Comparison of ENCODE assay signal across 25 cellular contexts in genomic region chr11:110755961-110756360, GRCh38. TPM values are rescaled to one million over a fixed set of nuclear protein-coding genes. Genes with fewer than 3 reads are reported as not detected.
"Had no signal": no experiment of that assay in that cellular context is flagged by ENCODE, and none has a peak within 500 bp of the region (broad histone marks: within the 10 kb centered on the region; RNA-seq: fewer than 3 reads in every experiment).

No MANE protein-coding gene starts in this region.

- H2AFZ ChIP-seq: hepatocyte had no signal

- ATAC-seq: activated CD4-positive, CD25-positive, alpha-beta regulatory T cell treated with anti-CD3 and anti-CD28 coated beads, Interleukin-2, amount 50 U/mL, for 24 hours; activated CD8-positive, alpha-beta memory T cell treated with anti-CD3 and anti-CD28 coated beads, Interleukin-2, amount 10 ng/mL, durations not matched to agents 7 days and 5 days; activated CD8-positive, alpha-beta T cell treated with anti-CD3 and anti-CD28 coated beads for 36 hours; activated naive CD8-positive, alpha-beta T cell treated with anti-CD3 and anti-CD28 coated beads, Interleukin-2, amount 50 U/mL, for 24 hours; left lung; naive thymus-derived CD4-positive, alpha-beta T cell; sciatic nerve; upper lobe of right lung had no signal

- H3K27me3 ChIP-seq: hepatocyte, left lung, upper lobe of right lung had no signal

- H3K36me3 ChIP-seq: left lung, upper lobe of right lung had no signal

- H3K4me2 ChIP-seq: hepatocyte, smooth muscle cell had no signal

- DNase-seq: activated CD4-positive, alpha-beta T cell treated with anti-CD3 and anti-CD28 coated beads, Interleukin-2, amount 10 ng/mL, durations not matched to agents 7 days and 5 days; activated CD8-positive, alpha-beta memory T cell treated with anti-CD3 and anti-CD28 coated beads, Interleukin-2, amount 10 ng/mL, durations not matched to agents 7 days and 5 days; activated CD8-positive, alpha-beta T cell treated with anti-CD3 and anti-CD28 coated beads for 36 hours; activated gamma-delta T cell; activated naive CD4-positive, alpha-beta T cell treated with anti-CD3 and anti-CD28 coated beads, Interleukin-2, amount 50 U/mL, for 16 hours; activated naive CD8-positive, alpha-beta T cell treated with anti-CD3 and anti-CD28 coated beads, Interleukin-2, amount 50 U/mL, for 24 hours; cerebellar nuclear complex; foreskin melanocyte; glutamatergic neuron; immature natural killer cell; kidney glomerular epithelial cell; left lung; naive thymus-derived CD4-positive, alpha-beta T cell; posterior cingulate gyrus; stimulated activated CD4-positive, alpha-beta T cell treated with anti-CD3 and anti-CD28 coated beads, Interleukin-4, amount 100 ng/mL, for 1 hour; stimulated activated naive CD4-positive, alpha-beta T cell treated with Interleukin-2 at 50 U/mL for 16 hours; upper lobe of right lung had no signal

- H3K79me2 ChIP-seq: hepatocyte had no signal

- H3K27ac ChIP-seq: coronary artery, hepatocyte, left lung, upper lobe of right lung had no signal

- H3K9me3 ChIP-seq: upper lobe of right lung had no signal

- H3K4me3 ChIP-seq: coronary artery, hepatocyte, left lung, lung, smooth muscle cell, upper lobe of right lung had no signal

RNA-seq across cellular contexts. Expression of gene ARHGAP20, which starts 43.7 kb away (rescaled TPM):
- total RNA-seq: activated CD4-positive, alpha-beta T cell treated with anti-CD3 and anti-CD28 coated beads, Interleukin-2, amount 10 ng/mL, durations not matched to agents 7 days and 5 days; activated T-helper 1 cell treated with anti-CD3 and anti-CD28 coated beads, Interleukin-12 subunit alpha, Interleukin-12 subunit beta, Interleukin-2, Interleukin-4 antibody, amounts not matched to agents 30 ng/mL and 10 ng/mL and 1 ng/mL, durations not matched to agents 14 hours and 24 hours and 36 hours; T-helper 2 cell treated with Interferon-gamma antibody and Interleukin-4, amounts not matched to agents 100 ng/mL and 5 ng/mL, for 36 hours had no signal
- polyA plus RNA-seq: immature natural killer cell; naive thymus-derived CD4-positive, alpha-beta T cell had no signal
